ENCODE assay signal across 13 cellular contexts in genomic region chr1:151002611-151003010, GRCh38. TPM values are rescaled to one million over a fixed set of nuclear protein-coding genes. Genes with fewer than 3 reads are reported as not detected.
A peak's percentile ranks its signal among the peaks of the same experiment; 100 is the strongest.
DNase-seq lines count a peak whose midpoint lies in the region; ATAC-seq and TF ChIP-seq lines count a peak whose summit lies in the region.
"Had no signal": no experiment of that assay in that cellular context is flagged by ENCODE, and none has a peak within 500 bp of the region (broad histone marks: within the 10 kb centered on the region; RNA-seq: fewer than 3 reads in every experiment).

No MANE protein-coding gene starts in this region.

- DNase-seq in activated CD4-positive, alpha-beta T cell treated with anti-CD3 and anti-CD28 coated beads, Interleukin-2, amount 10 ng/mL, durations not matched to agents 7 days and 5 days: no peak
- no peak for DNase-seq in activated CD4-positive, alpha-beta T cell treated with anti-CD3 and anti-CD28 coated beads for 4 hours
- DNase-seq in activated CD8-positive, alpha-beta T cell treated with anti-CD3 and anti-CD28 coated beads for 36 hours: no peak
- DNase-seq in glutamatergic neuron: no peak
- no peak for DNase-seq in stimulated activated naive CD8-positive, alpha-beta T cell treated with anti-CD3 and anti-CD28 coated beads, Interleukin-15, amount 100 ng/mL, for 72 hours
- DNase-seq in ovary: no peak
- DNase-seq in HuH-7.5 (ENCODE audit: low spot score): no peak
- DNase-seq: cerebellar nuclear complex, NCI-H2029, NCI-H82, Right ventricle myocardium superior, tibial artery had no signal

- no peaks in the 10 kb centered on the region for H3K9me3 ChIP-seq in ovary
- H3K9me3 ChIP-seq: tibial artery had no signal

- peaks cover 9% of the 10 kb centered on the region for H3K4me1 ChIP-seq in ovary (ENCODE audit: insufficient read depth)

- no peak for TF ChIP-seq EP300 in ovary (IDR thresholded peaks at IDR 0.05)

- 28 to 41% (median 34%) methylated on average over 2 of the region's 2 CpGs for WGBS in ovary, 3 donors

- peak overlapping the region; percentile 81 for H3K27ac Mint-ChIP-seq in activated CD4-positive, alpha-beta T cell treated with anti-CD3 and anti-CD28 coated beads, Interleukin-2, amount 10 ng/mL, durations not matched to agents 7 days and 5 days
- H3K27ac Mint-ChIP-seq in activated CD8-positive, alpha-beta T cell treated with anti-CD3 and anti-CD28 coated beads for 36 hours: peak overlapping the region; percentile 54
- no peak overlapping the region for H3K27ac Mint-ChIP-seq in glutamatergic neuron (ENCODE audit: unreplicated experiment)
- peak overlapping the region; percentile 79 to 93 for H3K27ac Mint-ChIP-seq in stimulated activated naive CD8-positive, alpha-beta T cell treated with anti-CD3 and anti-CD28 coated beads, Interleukin-15, amount 100 ng/mL, for 72 hours

- peaks cover 73% of the 10 kb centered on the region for H3K4me1 Mint-ChIP-seq in activated CD4-positive, alpha-beta T cell treated with anti-CD3 and anti-CD28 coated beads, Interleukin-2, amount 10 ng/mL, durations not matched to agents 7 days and 5 days
- H3K4me1 Mint-ChIP-seq in activated CD8-positive, alpha-beta T cell treated with anti-CD3 and anti-CD28 coated beads for 36 hours (ENCODE audit: low read depth): peaks cover 66% of the 10 kb centered on the region
- peaks cover 23% of the 10 kb centered on the region for H3K4me1 Mint-ChIP-seq in glutamatergic neuron (ENCODE audit: low read depth, unreplicated experiment)
- peaks cover 84% of the 10 kb centered on the region for H3K4me1 Mint-ChIP-seq in stimulated activated naive CD8-positive, alpha-beta T cell treated with anti-CD3 and anti-CD28 coated beads, Interleukin-15, amount 100 ng/mL, for 72 hours

- POLR2A ChIA-PET in activated CD4-positive, alpha-beta T cell treated with anti-CD3 and anti-CD28 coated beads, Interleukin-2, amount 10 ng/mL, durations not matched to agents 7 days and 5 days (lab: Charles Lee): no interaction called here
- POLR2A ChIA-PET in activated CD8-positive, alpha-beta T cell treated with anti-CD3 and anti-CD28 coated beads for 36 hours (lab: Charles Lee): interaction anchor here (1.3 kb wide), 1 partner anchor 426 kb away, joined by 3 read pairs; no protein-coding TSS in a partner anchor

- intact Hi-C loops in activated CD8-positive, alpha-beta T cell treated with anti-CD3 and anti-CD28 coated beads for 36 hours (cut with micrococcal nuclease): no loop called here
- intact Hi-C loops in ovary (cut with DNase I): no loop called here

- H3K36me3 ChIP-seq in ovary: no peaks in the 10 kb centered on the region

- no peaks in the 10 kb centered on the region for H3K27me3 Mint-ChIP-seq in activated CD4-positive, alpha-beta T cell treated with anti-CD3 and anti-CD28 coated beads, Interleukin-2, amount 10 ng/mL, durations not matched to agents 7 days and 5 days
- no peaks in the 10 kb centered on the region for H3K27me3 Mint-ChIP-seq in activated CD8-positive, alpha-beta T cell treated with anti-CD3 and anti-CD28 coated beads for 36 hours
- H3K27me3 Mint-ChIP-seq in glutamatergic neuron (ENCODE audit: unreplicated experiment): peaks cover 6% of the 10 kb centered on the region
- H3K27me3 Mint-ChIP-seq in stimulated activated naive CD8-positive, alpha-beta T cell treated with anti-CD3 and anti-CD28 coated beads, Interleukin-15, amount 100 ng/mL, for 72 hours: no peaks in the 10 kb centered on the region

- H3K27ac ChIP-seq in ovary: no peak overlapping the region

- peak overlapping the region; percentile 64 for H3K4me3 Mint-ChIP-seq in activated CD4-positive, alpha-beta T cell treated with anti-CD3 and anti-CD28 coated beads, Interleukin-2, amount 10 ng/mL, durations not matched to agents 7 days and 5 days
- H3K4me3 Mint-ChIP-seq in activated CD8-positive, alpha-beta T cell treated with anti-CD3 and anti-CD28 coated beads for 36 hours: no peak overlapping the region
- H3K4me3 Mint-ChIP-seq in glutamatergic neuron (ENCODE audit: unreplicated experiment): peak overlapping the region; percentile 49
- H3K4me3 Mint-ChIP-seq in stimulated activated naive CD8-positive, alpha-beta T cell treated with anti-CD3 and anti-CD28 coated beads, Interleukin-15, amount 100 ng/mL, for 72 hours: peak overlapping the region; percentile 39 to 66

- no peak for ATAC-seq in activated CD8-positive, alpha-beta T cell treated with anti-CD3 and anti-CD28 coated beads for 36 hours
- no peak for ATAC-seq in stimulated activated naive CD8-positive, alpha-beta T cell treated with anti-CD3 and anti-CD28 coated beads, Interleukin-15, amount 100 ng/mL, for 72 hours
- no peak for ATAC-seq in HG02884 (IDR thresholded peaks at IDR 0.05; ENCODE audit: unreplicated experiment)

- H3K4me3 ChIP-seq in ovary: no peak overlapping the region
- H3K4me3 ChIP-seq: tibial artery had no signal

- H3K9me3 Mint-ChIP-seq in activated CD4-positive, alpha-beta T cell treated with anti-CD3 and anti-CD28 coated beads, Interleukin-2, amount 10 ng/mL, durations not matched to agents 7 days and 5 days: no peaks in the 10 kb centered on the region
- H3K9me3 Mint-ChIP-seq in activated CD8-positive, alpha-beta T cell treated with anti-CD3 and anti-CD28 coated beads for 36 hours: no peaks in the 10 kb centered on the region
- peaks cover 9% of the 10 kb centered on the region for H3K9me3 Mint-ChIP-seq in glutamatergic neuron (ENCODE audit: unreplicated experiment)
- H3K9me3 Mint-ChIP-seq in stimulated activated naive CD8-positive, alpha-beta T cell treated with anti-CD3 and anti-CD28 coated beads, Interleukin-15, amount 100 ng/mL, for 72 hours: no peaks in the 10 kb centered on the region

- H3K27me3 ChIP-seq in ovary: no peaks in the 10 kb centered on the region
- H3K27me3 ChIP-seq: tibial artery had no signal

- TF ChIP-seq CTCF in activated CD8-positive, alpha-beta T cell treated with anti-CD3 and anti-CD28 coated beads for 36 hours (IDR thresholded peaks at IDR 0.05): no peak
- no peak for TF ChIP-seq CTCF in glutamatergic neuron (IDR thresholded peaks at IDR 0.05; ENCODE audit: partially characterized antibody, unreplicated experiment)
- TF ChIP-seq CTCF in ovary (IDR thresholded peaks at IDR 0.05): no peak

- H3K36me3 Mint-ChIP-seq in activated CD4-positive, alpha-beta T cell treated with anti-CD3 and anti-CD28 coated beads, Interleukin-2, amount 10 ng/mL, durations not matched to agents 7 days and 5 days (ENCODE audit: low read depth): peaks cover 33% of the 10 kb centered on the region
- peaks cover 2% of the 10 kb centered on the region for H3K36me3 Mint-ChIP-seq in activated CD8-positive, alpha-beta T cell treated with anti-CD3 and anti-CD28 coated beads for 36 hours (ENCODE audit: low read depth)
- H3K36me3 Mint-ChIP-seq in glutamatergic neuron (ENCODE audit: unreplicated experiment): peaks cover 5% of the 10 kb centered on the region

- CTCF ChIA-PET in activated CD4-positive, alpha-beta T cell treated with anti-CD3 and anti-CD28 coated beads, Interleukin-2, amount 10 ng/mL, durations not matched to agents 7 days and 5 days (lab: Charles Lee): interaction anchor here (1.1 kb wide), 1 partner anchor 13 kb away, joined by 3 read pairs; no protein-coding TSS in a partner anchor
- CTCF ChIA-PET in activated CD8-positive, alpha-beta T cell treated with anti-CD3 and anti-CD28 coated beads for 36 hours (lab: Charles Lee): interaction anchor here (1.7 to 5.4 kb wide), 3 partner anchors 7 to 23 kb away, joined by 7 to 78 read pairs (median 13); no protein-coding TSS in a partner anchor

- TF ChIP-seq POLR2A in ovary (IDR thresholded peaks at IDR 0.05): no peak

RNA-seq across cellular contexts. Expression of gene MINDY1, which starts 4.1 kb away (rescaled TPM):
- 10 to 100 TPM; 23.9 to 24.3 TPM for total RNA-seq in activated CD4-positive, alpha-beta T cell treated with anti-CD3 and anti-CD28 coated beads, Interleukin-2, amount 10 ng/mL, durations not matched to agents 7 days and 5 days
- total RNA-seq in activated CD8-positive, alpha-beta T cell treated with anti-CD3 and anti-CD28 coated beads for 36 hours: 10 to 100 TPM; 10.4 TPM
- total RNA-seq in glutamatergic neuron (ENCODE audit: unreplicated experiment): 26.2 TPM
- total RNA-seq in ovary: 10 to 100 TPM; 17.1 to 35.6 (median 26.9) TPM
- polyA plus RNA-seq in ovary: 10 to 100 TPM; 22.1 to 33.0 TPM

RNA-seq across cellular contexts. Expression of gene PRUNE1, which starts 5.6 kb away (rescaled TPM):
- total RNA-seq in activated CD4-positive, alpha-beta T cell treated with anti-CD3 and anti-CD28 coated beads, Interleukin-2, amount 10 ng/mL, durations not matched to agents 7 days and 5 days: 10 to 100 TPM; 18.8 to 19.1 TPM
- total RNA-seq in activated CD8-positive, alpha-beta T cell treated with anti-CD3 and anti-CD28 coated beads for 36 hours: 10 to 100 TPM; 12.4 to 15.7 TPM
- 14.9 TPM for total RNA-seq in glutamatergic neuron (ENCODE audit: unreplicated experiment)
- total RNA-seq in ovary: 10 to 100 TPM; 19.1 to 27.2 (median 22.9) TPM
- polyA plus RNA-seq in ovary: 10 to 100 TPM; 17.2 to 30.7 TPM

RNA-seq across cellular contexts. Expression of gene ANXA9, which starts 20.5 kb away (rescaled TPM):
- total RNA-seq in activated CD4-positive, alpha-beta T cell treated with anti-CD3 and anti-CD28 coated beads, Interleukin-2, amount 10 ng/mL, durations not matched to agents 7 days and 5 days: under 1 TPM in 1 of 2 experiments, not detected in 1; 0.10 TPM
- under 1 TPM in 1 of 2 experiments, not detected in 1; 0.25 TPM for total RNA-seq in activated CD8-positive, alpha-beta T cell treated with anti-CD3 and anti-CD28 coated beads for 36 hours
- not detected for total RNA-seq in glutamatergic neuron (ENCODE audit: unreplicated experiment)
- 1 to 10 TPM in 3 of 7 donors, under 1 TPM in 4; 0.24 to 6.9 (median 0.79) TPM for total RNA-seq in ovary
- polyA plus RNA-seq in ovary: 1 to 10 TPM in 1 of 2 donors, under 1 TPM in 1; 0.44 to 1.2 TPM
- total RNA-seq: Right ventricle myocardium superior had no signal

RNA-seq across cellular contexts. Expression of gene CERS2, which starts 28.0 kb away (rescaled TPM):
- total RNA-seq in activated CD4-positive, alpha-beta T cell treated with anti-CD3 and anti-CD28 coated beads, Interleukin-2, amount 10 ng/mL, durations not matched to agents 7 days and 5 days: 100 to 1,000 TPM; 173 to 192 TPM
- 100 to 1,000 TPM; 129 to 132 TPM for total RNA-seq in activated CD8-positive, alpha-beta T cell treated with anti-CD3 and anti-CD28 coated beads for 36 hours
- total RNA-seq in glutamatergic neuron (ENCODE audit: unreplicated experiment) (94.2 TPM), ovary (100 to 1,000 TPM in 5 of 7 donors, 10 to 100 TPM in 2; 91.9 to 198 (median 156) TPM)
- 100 to 1,000 TPM; 124 to 339 TPM for polyA plus RNA-seq in ovary

RNA-seq across cellular contexts. Expression of gene BNIPL, which starts 33.8 kb away (rescaled TPM):
- total RNA-seq in activated CD4-positive, alpha-beta T cell treated with anti-CD3 and anti-CD28 coated beads, Interleukin-2, amount 10 ng/mL, durations not matched to agents 7 days and 5 days: 1 to 10 TPM in 1 of 2 experiments, under 1 TPM in 1; 0.99 to 1.5 TPM
- 1 to 10 TPM in 1 of 2 experiments, under 1 TPM in 1; 0.54 to 1.4 TPM for total RNA-seq in activated CD8-positive, alpha-beta T cell treated with anti-CD3 and anti-CD28 coated beads for 36 hours
- total RNA-seq in glutamatergic neuron (ENCODE audit: unreplicated experiment): 1.4 TPM
- total RNA-seq in ovary: 10 to 100 TPM in 1 of 7 donors, 1 to 10 TPM in 1, under 1 TPM in 5; 0.17 to 10.6 (median 0.60) TPM
- under 1 TPM; 0.13 to 0.32 TPM for polyA plus RNA-seq in ovary
